8 cellular contexts compared by ENCODE assay signal in genomic region chr13:24228852-24229458, GRCh38.
DNase-seq lines count a peak whose midpoint lies in the region; ATAC-seq, FAIRE-seq and TF ChIP-seq lines count a peak whose summit lies in the region.

No MANE protein-coding gene starts in this region.

- no peaks in the 10 kb centered on the region for H3K27me3 ChIP-seq in thyroid gland

- peak; percentile 67 for DNase-seq in EH (ENCODE audit: low read depth)
- peak; percentile 22 for DNase-seq in HTR-8/SVneo (ENCODE audit: insufficient read length, low spot score)
- peak; percentile 75 for DNase-seq in RKO (ENCODE audit: low spot score)
- DNase-seq in MCF 10A (ENCODE audit: unreplicated experiment) = peak; percentile 68
- DNase-seq in kidney glomerular epithelial cell (lab: John Stamatoyannopoulos, UW) = peak; percentile 46
- peak in 1 of 2 donors; percentile 49 for DNase-seq in thyroid gland
- DNase-seq in NCI-H1048 (lab: John Stamatoyannopoulos, UW) = no peak

- no peaks in the 10 kb centered on the region for H3K36me3 ChIP-seq in thyroid gland

- H3K27me3 Mint-ChIP-seq in MCF 10A (ENCODE audit: insufficient read depth, unreplicated experiment) = no peaks in the 10 kb centered on the region

- no peaks in the 10 kb centered on the region for H3K4me1 Mint-ChIP-seq in MCF 10A (ENCODE audit: insufficient read depth, unreplicated experiment)

- POLR2A ChIA-PET in MCF 10A (lab: Yijun Ruan, JAX) = no interaction called here

- H3K36me3 Mint-ChIP-seq in MCF 10A (ENCODE audit: insufficient read depth, unreplicated experiment) = no peaks in the 10 kb centered on the region

- no peak for FAIRE-seq in HTR-8/SVneo (lab: Jason Lieb, UNC)

- no peaks in the 10 kb centered on the region for H3K9me3 ChIP-seq in thyroid gland

- TF ChIP-seq POLR2A in thyroid gland (IDR thresholded peaks at IDR 0.05) = no peak

- peaks cover 3 to 22% of the 10 kb centered on the region in 2 donors for H3K4me1 ChIP-seq in thyroid gland

- no peak overlapping the region for H3K4me3 ChIP-seq in thyroid gland (replicated peaks in 1 of 3)

- H3K27ac Mint-ChIP-seq in MCF 10A (ENCODE audit: low read depth, unreplicated experiment) = no peak overlapping the region

- H3K27ac ChIP-seq in thyroid gland = no peak overlapping the region

- H3K9me3 Mint-ChIP-seq in MCF 10A (ENCODE audit: unreplicated experiment) = no peaks in the 10 kb centered on the region

- intact Hi-C loops in MCF 10A (cut with micrococcal nuclease) = loop anchor here (2.0 to 10.0 kb wide), 4 partner anchors 176 to 496 kb away; no protein-coding TSS in a partner anchor
- intact Hi-C loops in thyroid gland (cut with DNase I) = no loop called here

- 47 to 48% methylated on average over 4 of the region's 4 CpGs for WGBS in thyroid gland, 2 donors

- ATAC-seq in GM19351 (IDR thresholded peaks at IDR 0.05; ENCODE audit: unreplicated experiment) = no peak

- CTCF ChIA-PET in MCF 10A (lab: Yijun Ruan, JAX) = interaction anchor here (0.6 to 3.4 kb wide), 53 partner anchors 8 to 1241 kb away, joined by 3 to 40 read pairs (median 4); partner anchors contain the start of gene C1QTNF9B

- BruUV-seq in MCF 10A (replicated peaks; lab: Mats Ljungman, UMichigan) = no TSS peak

- TF ChIP-seq CTCF in MCF 10A (IDR thresholded peaks at IDR 0.05; ENCODE audit: unreplicated experiment) = peak; percentile 63
- peak; percentile 63 to 88 (median 78) for TF ChIP-seq CTCF in thyroid gland (IDR thresholded peaks at IDR 0.05)

- H3K4me3 Mint-ChIP-seq in MCF 10A (ENCODE audit: unreplicated experiment) = no peak overlapping the region
